ENCODE assay signal across 11 cellular contexts in the genomic region with DNA sequence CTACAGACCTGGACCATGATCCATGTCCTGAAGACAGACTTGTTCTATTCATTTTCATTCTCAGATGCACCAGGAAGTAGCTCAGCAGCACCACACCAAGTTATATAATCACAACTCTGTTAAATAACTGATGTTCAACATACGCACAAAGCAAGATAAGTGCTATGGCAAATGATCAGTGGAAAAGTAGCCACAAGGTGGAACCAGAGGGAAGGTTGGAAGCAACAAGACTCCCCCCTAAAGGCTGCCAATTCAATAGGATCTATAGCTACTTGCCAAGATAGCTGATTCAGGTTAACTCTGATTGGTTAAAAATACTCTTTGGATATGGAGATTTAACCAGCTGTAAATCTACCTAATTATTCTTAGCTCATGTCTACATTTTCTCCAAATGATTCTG. TPM values are rescaled to one million over a fixed set of nuclear protein-coding genes. Genes with fewer than 3 reads are reported as not detected.
DNase-seq lines count a peak whose midpoint lies in the region; ATAC-seq, FAIRE-seq and TF ChIP-seq lines count a peak whose summit lies in the region.
"Had no signal": no experiment of that assay in that cellular context is flagged by ENCODE, and none has a peak within 500 bp of the region (broad histone marks: within the 10 kb centered on the region; RNA-seq: fewer than 3 reads in every experiment).

No MANE protein-coding gene starts in this region.

- no peaks in the 10 kb centered on the region for H3K36me3 ChIP-seq in pancreas
- H3K36me3 ChIP-seq: upper lobe of left lung had no signal

- WGBS in pancreas, 2 donors, result 13 to 19% methylated on average over 1 of the region's 1 CpG

- FAIRE-seq in pancreas (lab: Jason Lieb, UNC), result peak; percentile 53

- peak; percentile 29 for DNase-seq in GM03348 (ENCODE audit: low spot score)
- peak; percentile 18 to 63 for DNase-seq in NCI-H526 (lab: John Stamatoyannopoulos, UW)
- DNase-seq in dermis blood vessel endothelial cell, result peak; percentile 70
- no peak for DNase-seq in pancreas
- no peak for DNase-seq in NK-92 (lab: John Stamatoyannopoulos, UW; ENCODE audit: unreplicated experiment)
- no peak for DNase-seq in activated CD4-positive, alpha-beta T cell treated with anti-CD3 and anti-CD28 coated beads, Interleukin-2, amount 10 ng/mL, durations not matched to agents 7 days and 5 days
- DNase-seq: activated CD4-positive, alpha-beta T cell treated with anti-CD3 and anti-CD28 coated beads, Interleukin-2, amount 10 ng/mL, durations not matched to agents 24 days and 14 days; upper lobe of left lung had no signal

- no peaks in the 10 kb centered on the region for H3K27me3 Mint-ChIP-seq in activated CD4-positive, alpha-beta T cell treated with anti-CD3 and anti-CD28 coated beads, Interleukin-2, amount 10 ng/mL, durations not matched to agents 7 days and 5 days
- H3K27me3 Mint-ChIP-seq: activated CD4-positive, alpha-beta T cell treated with anti-CD3 and anti-CD28 coated beads, Interleukin-2, amount 10 ng/mL, durations not matched to agents 24 days and 14 days had no signal

- no peaks in the 10 kb centered on the region for H3K9me3 Mint-ChIP-seq in activated CD4-positive, alpha-beta T cell treated with anti-CD3 and anti-CD28 coated beads, Interleukin-2, amount 10 ng/mL, durations not matched to agents 7 days and 5 days
- H3K9me3 Mint-ChIP-seq: activated CD4-positive, alpha-beta T cell treated with anti-CD3 and anti-CD28 coated beads, Interleukin-2, amount 10 ng/mL, durations not matched to agents 24 days and 14 days had no signal

- H3K27ac Mint-ChIP-seq in activated CD4-positive, alpha-beta T cell treated with anti-CD3 and anti-CD28 coated beads, Interleukin-2, amount 10 ng/mL, durations not matched to agents 7 days and 5 days, result no peak overlapping the region
- H3K27ac Mint-ChIP-seq: activated CD4-positive, alpha-beta T cell treated with anti-CD3 and anti-CD28 coated beads, Interleukin-2, amount 10 ng/mL, durations not matched to agents 24 days and 14 days had no signal

- POLR2A ChIA-PET in activated CD4-positive, alpha-beta T cell treated with anti-CD3 and anti-CD28 coated beads, Interleukin-2, amount 10 ng/mL, durations not matched to agents 7 days and 5 days (lab: Charles Lee), result no interaction called here

- peak in 1 of 4 donors; percentile 21 for TF ChIP-seq CTCF in pancreas (IDR thresholded peaks at IDR 0.05)

- peaks cover 0 to 6% (median 0%) of the 10 kb centered on the region in 4 donors for H3K27me3 ChIP-seq in pancreas
- H3K27me3 ChIP-seq: upper lobe of left lung had no signal

- H3K36me3 Mint-ChIP-seq in activated CD4-positive, alpha-beta T cell treated with anti-CD3 and anti-CD28 coated beads, Interleukin-2, amount 10 ng/mL, durations not matched to agents 7 days and 5 days (ENCODE audit: low read depth), result no peaks in the 10 kb centered on the region

- no peak overlapping the region for H3K27ac ChIP-seq in pancreas
- H3K27ac ChIP-seq: upper lobe of left lung had no signal

- CTCF ChIA-PET in activated CD4-positive, alpha-beta T cell treated with anti-CD3 and anti-CD28 coated beads, Interleukin-2, amount 10 ng/mL, durations not matched to agents 7 days and 5 days (lab: Charles Lee), result no interaction called here

- H3K9me3 ChIP-seq in pancreas, result no peaks in the 10 kb centered on the region
- H3K9me3 ChIP-seq: upper lobe of left lung had no signal

- H3K4me1 Mint-ChIP-seq in activated CD4-positive, alpha-beta T cell treated with anti-CD3 and anti-CD28 coated beads, Interleukin-2, amount 10 ng/mL, durations not matched to agents 7 days and 5 days, result no peaks in the 10 kb centered on the region
- H3K4me1 Mint-ChIP-seq: activated CD4-positive, alpha-beta T cell treated with anti-CD3 and anti-CD28 coated beads, Interleukin-2, amount 10 ng/mL, durations not matched to agents 24 days and 14 days had no signal

- H3K4me3 ChIP-seq in pancreas, result no peak overlapping the region
- H3K4me3 ChIP-seq: lung, upper lobe of left lung had no signal

- ATAC-seq in pancreas, result peak in 3 of 4 donors; percentile 56 to 75 (median 59)
- ATAC-seq in GM19463 (IDR thresholded peaks at IDR 0.05; ENCODE audit: unreplicated experiment), result no peak
- ATAC-seq in HG02885 (IDR thresholded peaks at IDR 0.05; ENCODE audit: poor library complexity, unreplicated experiment), result no peak

- H3K4me3 Mint-ChIP-seq in activated CD4-positive, alpha-beta T cell treated with anti-CD3 and anti-CD28 coated beads, Interleukin-2, amount 10 ng/mL, durations not matched to agents 7 days and 5 days, result no peak overlapping the region
- H3K4me3 Mint-ChIP-seq: activated CD4-positive, alpha-beta T cell treated with anti-CD3 and anti-CD28 coated beads, Interleukin-2, amount 10 ng/mL, durations not matched to agents 24 days and 14 days had no signal

- H3K4me1 ChIP-seq in pancreas, result no peaks in the 10 kb centered on the region
- H3K4me1 ChIP-seq: upper lobe of left lung had no signal

- intact Hi-C loops in pancreas (cut with DNase I), result no loop called here

RNA-seq across cellular contexts. Expression of gene FAM47B, which starts 23.7 kb away (rescaled TPM):
- total RNA-seq in dermis blood vessel endothelial cell, result not detected in 2 replicates
- not detected for total RNA-seq in pancreas
- not detected for polyA plus RNA-seq in pancreas
- not detected for total RNA-seq in activated CD4-positive, alpha-beta T cell treated with anti-CD3 and anti-CD28 coated beads, Interleukin-2, amount 10 ng/mL, durations not matched to agents 7 days and 5 days
- total RNA-seq: activated CD4-positive, alpha-beta T cell treated with anti-CD3 and anti-CD28 coated beads, Interleukin-2, amount 10 ng/mL, durations not matched to agents 24 days and 14 days; lung; upper lobe of left lung had no signal
- polyA plus RNA-seq: lung had no signal

Comparison
In these comparisons a context has a peak if more than half of its experiments do, and no peak if none do; other contexts are left out.
1. DNase-seq: peak in GM03348 (single experiment), NCI-H526 (2 of 2) and dermis blood vessel endothelial cell (single experiment); none in pancreas (0 of 6), NK-92 (single experiment) and activated CD4-positive, alpha-beta T cell treated with anti-CD3 and anti-CD28 coated beads, Interleukin-2, amount 10 ng/mL, durations not matched to agents 7 days and 5 days (single experiment).
2. ATAC-seq: peak in pancreas (3 of 4); none in GM19463 (single experiment) and HG02885 (single experiment).